8 cellular contexts compared by ENCODE assay signal in genomic region chr7:40717242-40717641, GRCh38.
A peak's percentile ranks its signal among the peaks of the same experiment; 100 is the strongest.
DNase-seq lines count a peak whose midpoint lies in the region; ATAC-seq and TF ChIP-seq lines count a peak whose summit lies in the region.

No MANE protein-coding gene starts in this region.

- H3K36me3 Mint-ChIP-seq in activated CD8-positive, alpha-beta memory T cell treated with anti-CD3 and anti-CD28 coated beads, Interleukin-2, amount 10 ng/mL, durations not matched to agents 7 days and 5 days: peaks cover 3% of the 10 kb centered on the region

- no peak overlapping the region for H3K4me3 ChIP-seq in mucosa of descending colon

- no peak for TF ChIP-seq CTCF in mucosa of descending colon (IDR thresholded peaks at IDR 0.05)

- H3K27ac Mint-ChIP-seq in activated CD8-positive, alpha-beta memory T cell treated with anti-CD3 and anti-CD28 coated beads, Interleukin-2, amount 10 ng/mL, durations not matched to agents 7 days and 5 days: no peak overlapping the region

- H3K36me3 ChIP-seq in mucosa of descending colon (ENCODE audit: low read depth): no peaks in the 10 kb centered on the region

- intact Hi-C loops in mucosa of descending colon (cut with DNase I, micrococcal nuclease): no loop called here

- DNase-seq in activated CD8-positive, alpha-beta memory T cell treated with anti-CD3 and anti-CD28 coated beads, Interleukin-2, amount 10 ng/mL, durations not matched to agents 7 days and 5 days: peak; percentile 62
- DNase-seq in activated CD8-positive, alpha-beta memory T cell treated with anti-CD3 and anti-CD28 coated beads, Interleukin-2, amount 50 U/mL, for 48 hours: no peak
- DNase-seq in NOMO-1 treated with dmso at 0.1 percent for 144 hours (lab: John Stamatoyannopoulos, UW; ENCODE audit: unreplicated experiment) (peak; percentile 90), dermis blood vessel endothelial cell (peak; percentile 80), mucosa of descending colon (peak; percentile 29 to 58 (median 31)), NCI-H187 treated with DMSO at 0.1 percent for 48 hours (lab: John Stamatoyannopoulos, UW) (no peak), hippocampal formation (lab: John Stamatoyannopoulos, UW) (no peak)

- peaks cover 6% of the 10 kb centered on the region for H3K9me3 Mint-ChIP-seq in activated CD8-positive, alpha-beta memory T cell treated with anti-CD3 and anti-CD28 coated beads, Interleukin-2, amount 10 ng/mL, durations not matched to agents 7 days and 5 days (ENCODE audit: low read depth)

- no peak overlapping the region for H3K4me3 Mint-ChIP-seq in activated CD8-positive, alpha-beta memory T cell treated with anti-CD3 and anti-CD28 coated beads, Interleukin-2, amount 10 ng/mL, durations not matched to agents 7 days and 5 days

- H3K4me1 Mint-ChIP-seq in activated CD8-positive, alpha-beta memory T cell treated with anti-CD3 and anti-CD28 coated beads, Interleukin-2, amount 10 ng/mL, durations not matched to agents 7 days and 5 days: peaks cover 4% of the 10 kb centered on the region

- H3K27me3 Mint-ChIP-seq in activated CD8-positive, alpha-beta memory T cell treated with anti-CD3 and anti-CD28 coated beads, Interleukin-2, amount 10 ng/mL, durations not matched to agents 7 days and 5 days: peaks cover 6% of the 10 kb centered on the region

- CTCF ChIA-PET in activated CD8-positive, alpha-beta memory T cell treated with anti-CD3 and anti-CD28 coated beads, Interleukin-2, amount 10 ng/mL, durations not matched to agents 7 days and 5 days (lab: Charles Lee): interaction anchor here (0.7 kb wide), 1 partner anchor 16 kb away, joined by 3 read pairs; no protein-coding TSS in a partner anchor

- no peaks in the 10 kb centered on the region for H3K4me1 ChIP-seq in mucosa of descending colon (ENCODE audit: low read depth)

- no peaks in the 10 kb centered on the region for H3K9me3 ChIP-seq in mucosa of descending colon

- ATAC-seq in activated CD8-positive, alpha-beta memory T cell treated with anti-CD3 and anti-CD28 coated beads, Interleukin-2, amount 10 ng/mL, durations not matched to agents 7 days and 5 days: peak; percentile 64
- ATAC-seq in HG02981 (IDR thresholded peaks at IDR 0.05; ENCODE audit: unreplicated experiment) (peak; percentile 64), mucosa of descending colon (peak; percentile 42)

Comparison
In these comparisons a context has a peak if more than half of its experiments do, and no peak if none do; other contexts are left out.
1. DNase-seq: peak in activated CD8-positive, alpha-beta memory T cell treated with anti-CD3 and anti-CD28 coated beads, Interleukin-2, amount 10 ng/mL, durations not matched to agents 7 days and 5 days (single experiment), NOMO-1 treated with dmso at 0.1 percent for 144 hours (single experiment), dermis blood vessel endothelial cell (single experiment) and mucosa of descending colon (3 of 3); none in activated CD8-positive, alpha-beta memory T cell treated with anti-CD3 and anti-CD28 coated beads, Interleukin-2, amount 50 U/mL, for 48 hours (single experiment), NCI-H187 treated with DMSO at 0.1 percent for 48 hours (single experiment) and hippocampal formation (0 of 2).
2. Peak in every context shown above with its lines, with median percentiles within 50 percentile points of each other: ATAC-seq.